ENCODE assay signal across 27 cellular contexts in genomic region chr21:33007747-33008146, GRCh38. TPM values are rescaled to one million over a fixed set of nuclear protein-coding genes. Genes with fewer than 3 reads are reported as not detected.
DNase-seq lines count a peak whose midpoint lies in the region; TF ChIP-seq lines count a peak whose summit lies in the region.
"Had no signal": no experiment of that assay in that cellular context is flagged by ENCODE, and none has a peak within 500 bp of the region (broad histone marks: within the 10 kb centered on the region; RNA-seq: fewer than 3 reads in every experiment).

No MANE protein-coding gene starts in this region.

- peaks cover 33% of the 10 kb centered on the region for H3K27me3 Mint-ChIP-seq in osteocyte (ENCODE audit: unreplicated experiment)
- peaks cover 0 to 14% (median 7%) of the 10 kb centered on the region in 3 donors for H3K27me3 Mint-ChIP-seq in immature natural killer cell (ENCODE audit: low read depth in 3 of 3)

- H3K27ac Mint-ChIP-seq in osteocyte (ENCODE audit: unreplicated experiment) (no peak overlapping the region), immature natural killer cell (no peak overlapping the region)
- H3K27ac Mint-ChIP-seq: activated CD4-positive, alpha-beta memory T cell treated with anti-CD3 and anti-CD28 coated beads for 36 hours; CD4-positive, alpha-beta T cell; nephron progenitor cell had no signal

- H3K4me3 ChIP-seq in epithelial cell of esophagus (ENCODE audit: low read length) (no peak overlapping the region), coronary artery (no peak overlapping the region)
- H3K4me3 ChIP-seq: left ventricle myocardium inferior had no signal

- no peaks in the 10 kb centered on the region for H3K9me3 Mint-ChIP-seq in osteocyte (ENCODE audit: unreplicated experiment)
- H3K9me3 Mint-ChIP-seq in immature natural killer cell, result no peaks in the 10 kb centered on the region
- H3K9me3 Mint-ChIP-seq: activated CD4-positive, alpha-beta memory T cell treated with anti-CD3 and anti-CD28 coated beads for 36 hours; CD4-positive, alpha-beta T cell; nephron progenitor cell had no signal

- no peak overlapping the region for H3K27ac ChIP-seq in coronary artery
- H3K27ac ChIP-seq: left ventricle myocardium inferior, parathyroid adenoma had no signal

- DNase-seq in Kasumi-1 (lab: John Stamatoyannopoulos, UW), result peak; percentile 24 to 33
- DNase-seq in NOMO-1 treated with dmso at 0.1 percent for 144 hours (lab: John Stamatoyannopoulos, UW; ENCODE audit: unreplicated experiment), result peak; percentile 85
- DNase-seq in epithelial cell of esophagus (ENCODE audit: low read depth), result peak; percentile 32
- peak; percentile 17 for DNase-seq in osteocyte (ENCODE audit: extremely low spot score, unreplicated experiment)
- DNase-seq in coronary artery (ENCODE audit: low spot score), result no peak
- no peak for DNase-seq in kidney glomerular epithelial cell (lab: John Stamatoyannopoulos, UW)
- no peak for DNase-seq in GM20000 (ENCODE audit: low spot score)
- DNase-seq in immature natural killer cell, result no peak
- DNase-seq: activated CD4-positive, alpha-beta memory T cell treated with anti-CD3 and anti-CD28 coated beads for 36 hours; activated gamma-delta T cell; CD4-positive, alpha-beta T cell; effector CD4-positive, alpha-beta T cell; KBM-7; left ventricle myocardium inferior; midbrain; NCI-H1092; NCI-H187 treated with DMSO at 0.1 percent for 48 hours; NCI-H69; nephron progenitor cell; right cardiac atrium; stimulated activated naive CD8-positive, alpha-beta T cell treated with anti-CD3 and anti-CD28 coated beads, Interleukin-15, Interleukin-2, amounts not matched to agents 100 U/mL and 50 U/mL, for 24 hours; SW 1271 had no signal

- H3K4me1 Mint-ChIP-seq in osteocyte (ENCODE audit: unreplicated experiment) (no peaks in the 10 kb centered on the region), immature natural killer cell (no peaks in the 10 kb centered on the region)
- H3K4me1 Mint-ChIP-seq: nephron progenitor cell had no signal

- H3K4me3 Mint-ChIP-seq in osteocyte (ENCODE audit: unreplicated experiment) (no peak overlapping the region), immature natural killer cell (no peak overlapping the region)
- H3K4me3 Mint-ChIP-seq: activated CD4-positive, alpha-beta memory T cell treated with anti-CD3 and anti-CD28 coated beads for 36 hours; brain; CD4-positive, alpha-beta T cell; nephron progenitor cell had no signal

- TF ChIP-seq CTCF in epithelial cell of esophagus (IDR thresholded peaks at IDR 0.05; ENCODE audit: insufficient read depth, low read depth, low read length, missing control alignments), result no peak
- TF ChIP-seq CTCF in osteocyte (IDR thresholded peaks at IDR 0.05), result no peak
- TF ChIP-seq CTCF in coronary artery (IDR thresholded peaks at IDR 0.05), result no peak
- no peak for TF ChIP-seq CTCF in GM20000 (IDR thresholded peaks at IDR 0.05; ENCODE audit: extremely low read depth, missing control alignments)

- H3K36me3 Mint-ChIP-seq in osteocyte (ENCODE audit: unreplicated experiment), result no peaks in the 10 kb centered on the region
- no peaks in the 10 kb centered on the region for H3K36me3 Mint-ChIP-seq in immature natural killer cell
- H3K36me3 Mint-ChIP-seq: activated CD4-positive, alpha-beta memory T cell treated with anti-CD3 and anti-CD28 coated beads for 36 hours; brain had no signal

RNA-seq across cellular contexts. Expression of gene OLIG2, which starts 18.0 kb away (rescaled TPM):
- total RNA-seq in osteocyte, result 0.37 and 0.56 TPM in 2 replicates
- not detected for polyA plus RNA-seq in immature natural killer cell
- total RNA-seq: activated CD4-positive, alpha-beta memory T cell treated with anti-CD3 and anti-CD28 coated beads for 36 hours; CD4-positive, alpha-beta T cell; H1; HT-29; left ventricle myocardium inferior; right cardiac atrium had no signal
- polyA plus RNA-seq: esophagus, right cardiac atrium had no signal

Comparison
In these comparisons a context has a peak if more than half of its experiments do, and no peak if none do; other contexts are left out.
1. DNase-seq: peak in Kasumi-1 (2 of 2), NOMO-1 treated with dmso at 0.1 percent for 144 hours (single experiment), epithelial cell of esophagus (single experiment) and osteocyte (single experiment); none in coronary artery (single experiment), kidney glomerular epithelial cell (single experiment), GM20000 (single experiment) and immature natural killer cell (0 of 3).